In the genomic region with DNA sequence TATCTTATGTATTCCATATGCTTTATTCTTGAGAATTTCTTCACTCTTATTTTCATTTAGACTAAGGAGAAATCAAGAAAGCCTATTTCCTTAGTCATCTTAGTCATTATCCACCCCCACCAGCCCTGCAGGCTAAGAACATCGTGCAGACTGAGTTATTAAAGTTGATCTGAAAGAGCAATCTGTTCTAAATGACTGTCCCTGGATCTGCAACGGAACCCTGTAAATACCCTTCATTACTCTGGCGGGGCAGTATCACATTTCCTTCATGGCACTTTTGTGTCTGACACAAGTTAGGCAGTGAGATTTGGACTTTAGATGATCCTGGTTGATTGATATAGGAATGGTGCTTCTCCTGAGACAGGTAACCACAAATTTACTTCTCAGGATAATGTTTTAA, we compare ENCODE assay signal across 15 cellular contexts. TPM values are rescaled to one million over a fixed set of nuclear protein-coding genes. Genes with fewer than 3 reads are reported as not detected.
A peak's percentile ranks its signal among the peaks of the same experiment; 100 is the strongest.
DNase-seq lines count a peak whose midpoint lies in the region; ATAC-seq, FAIRE-seq and TF ChIP-seq lines count a peak whose summit lies in the region.
"Had no signal": no experiment of that assay in that cellular context is flagged by ENCODE, and none has a peak within 500 bp of the region (broad histone marks: within the 10 kb centered on the region; RNA-seq: fewer than 3 reads in every experiment).

No MANE protein-coding gene starts in this region.

- H2BK120ac ChIP-seq in H9 (ENCODE audit: low read depth, low read length, poor library complexity, severe bottlenecking) = no peak overlapping the region

- H2AFZ ChIP-seq in GM23248 = no peak overlapping the region
- no peak overlapping the region for H2AFZ ChIP-seq in PC-9
- H2AFZ ChIP-seq in endothelial cell of umbilical vein (ENCODE audit: low read depth, low read length) = peak overlapping the region; percentile 51
- H2AFZ ChIP-seq in H9 (ENCODE audit: low read length) = no peak overlapping the region

- H3T11ph ChIP-seq in H9 (ENCODE audit: low read length) = no peak overlapping the region

- no peaks in the 10 kb centered on the region for H3K9me1 ChIP-seq in endothelial cell of umbilical vein (replicated peaks; ENCODE audit: control insufficient read depth, extremely low read depth, insufficient read depth, low read length)

- no peaks in the 10 kb centered on the region for H3K36me3 Mint-ChIP-seq in H9 (ENCODE audit: insufficient read depth in 1 of 3, low read depth in 3 of 3)
- H3K36me3 Mint-ChIP-seq: natural killer cell treated with Interleukin-12 subunit alpha and Interleukin-12 subunit beta and Interleukin-15 and Interleukin-18, amount 100 ng/mL, for 72 hours had no signal

- no peaks in the 10 kb centered on the region; the same call in 1 of the 2 replicates for H3K9me2 ChIP-seq in GM23248 (ENCODE audit: insufficient read depth)
- no peaks in the 10 kb centered on the region for H3K9me2 ChIP-seq in PC-9 (ENCODE audit: insufficient read depth)

- CTCF ChIA-PET in PC-9 (lab: Charles Lee) (no interaction called here), endothelial cell of umbilical vein (lab: Charles Lee) (no interaction called here)

- H3K23me2 ChIP-seq in H9 (ENCODE audit: insufficient read length, low read depth, low read length, poor library complexity, severe bottlenecking) = no peaks in the 10 kb centered on the region

- no peak for FAIRE-seq in endothelial cell of umbilical vein (lab: Jason Lieb, UNC)

- H2BK5ac ChIP-seq in H9 (ENCODE audit: insufficient read length, low read length) = no peak overlapping the region

- H3K79me1 ChIP-seq in H9 (ENCODE audit: insufficient read depth, low read depth, low read length, poor library complexity, severe bottlenecking) = no peaks in the 10 kb centered on the region

- no peak overlapping the region for H3K23ac ChIP-seq in H9 (ENCODE audit: insufficient read length, low read depth, low read length)

- peak overlapping the region; percentile 94 for H3K4me2 ChIP-seq in GM23248 (ENCODE audit: unreplicated experiment)
- 0 out of 2 replicates have a peak overlapping the region, but pooled peaks have one; percentile 9 for H3K4me2 ChIP-seq in PC-9
- peak overlapping the region; percentile 61 for H3K4me2 ChIP-seq in endothelial cell of umbilical vein (ENCODE audit: insufficient read depth, low read length)
- no peak overlapping the region for H3K4me2 ChIP-seq in H9 (ENCODE audit: insufficient read depth, insufficient read length, low read length)

- H3K4me1 ChIP-seq in GM23248 (ENCODE audit: insufficient read depth) (peaks cover 87% of the 10 kb centered on the region), PC-9 (replicated peaks; ENCODE audit: insufficient read depth) (peaks cover 32% of the 10 kb centered on the region), endothelial cell of umbilical vein (ENCODE audit: control insufficient read depth, extremely low read depth, insufficient read depth, low read length) (peaks cover 6% of the 10 kb centered on the region), esophagus muscularis mucosa (peaks cover 0 to 16% (median 8%) of the 10 kb centered on the region in 4 donors), mucosa of descending colon (ENCODE audit: low read depth) (no peaks in the 10 kb centered on the region), H9 (ENCODE audit: insufficient read depth, low read length) (no peaks in the 10 kb centered on the region)

- peak; percentile 88 for DNase-seq in GM23248
- DNase-seq in PC-9 = no peak
- DNase-seq in endothelial cell of umbilical vein (ENCODE audit: low read depth, low spot score) = no peak
- no peak for DNase-seq in skeletal muscle cell (ENCODE audit: low read depth)
- DNase-seq in esophagus muscularis mucosa (ENCODE audit: extremely low spot score) = no peak
- DNase-seq in mucosa of descending colon = no peak
- no peak for DNase-seq in left cardiac atrium
- no peak for DNase-seq in H9
- DNase-seq: activated CD4-positive, alpha-beta T cell treated with anti-CD3 and anti-CD28 coated beads for 4 hours; activated gamma-delta T cell treated with Interleukin-2 at 50 U/mL for 16 hours; GF-D8; NCI-H2029 had no signal

- H3K14ac ChIP-seq in H9 (ENCODE audit: insufficient read depth, low read length) = no peak overlapping the region

- intact Hi-C loops in PC-9 (cut with micrococcal nuclease; ENCODE audit: unreplicated experiment) (no loop called here), endothelial cell of umbilical vein (cut with micrococcal nuclease) (no loop called here), esophagus muscularis mucosa (cut with DNase I) (no loop called here), mucosa of descending colon (cut with DNase I, micrococcal nuclease) (no loop called here), left cardiac atrium (cut with DNase I) (no loop called here)

- no peak overlapping the region for H2BK15ac ChIP-seq in H9 (ENCODE audit: low read depth, low read length)

- H3K27ac Mint-ChIP-seq in H9 = 0 out of 7 replicates have a peak overlapping the region, but pooled peaks of 1 of the 3 experiments have one; percentile 22
- H3K27ac Mint-ChIP-seq: dendritic cell treated with granulocyte-macrophage colony-stimulating factor and Interleukin-4, amounts not matched to agents 40 ng/mL and 50 ng/mL, for 4 days; natural killer cell treated with Interleukin-12 subunit alpha and Interleukin-12 subunit beta and Interleukin-15 and Interleukin-18, amount 100 ng/mL, for 72 hours had no signal

- H3F3A ChIP-seq in GM23248 (ENCODE audit: insufficient read depth) (peaks cover 38% of the 10 kb centered on the region), PC-9 (ENCODE audit: insufficient read depth, low read depth) (peaks cover 20% of the 10 kb centered on the region; the same call in 1 of the 2 replicates)

- H3K79me2 ChIP-seq in GM23248 (ENCODE audit: insufficient read depth) = peaks cover 53% of the 10 kb centered on the region
- peaks cover 16% of the 10 kb centered on the region; the same call in 1 of the 2 replicates for H3K79me2 ChIP-seq in PC-9 (ENCODE audit: low read depth)
- H3K79me2 ChIP-seq in endothelial cell of umbilical vein (ENCODE audit: control insufficient read depth, insufficient read depth, low read length) = no peaks in the 10 kb centered on the region
- no peaks in the 10 kb centered on the region for H3K79me2 ChIP-seq in H9 (ENCODE audit: insufficient read depth, low read length)

- in situ Hi-C loops in GM23248 (cut with MboI) = loop anchor here (5.0 kb wide), 1 partner anchor 41 kb away; no protein-coding TSS in a partner anchor

- BruUV-seq in PC-9 (replicated peaks; lab: Mats Ljungman, UMichigan) (no TSS peak), endothelial cell of umbilical vein (replicated peaks; lab: Mats Ljungman, UMichigan) (no TSS peak)

- no peak for ATAC-seq in mucosa of descending colon
- no peak for ATAC-seq in left cardiac atrium
- ATAC-seq: natural killer cell treated with Interleukin-12 subunit alpha and Interleukin-12 subunit beta and Interleukin-15 and Interleukin-18, amount 100 ng/mL, for 72 hours had no signal

- no peak overlapping the region for H3K4me3 Mint-ChIP-seq in H9
- H3K4me3 Mint-ChIP-seq: dendritic cell treated with granulocyte-macrophage colony-stimulating factor and Interleukin-4, amounts not matched to agents 40 ng/mL and 50 ng/mL, for 4 days; natural killer cell treated with Interleukin-12 subunit alpha and Interleukin-12 subunit beta and Interleukin-15 and Interleukin-18, amount 100 ng/mL, for 72 hours had no signal

- H3K27me3 ChIP-seq in GM23248 (replicated peaks; ENCODE audit: insufficient read depth) (no peaks in the 10 kb centered on the region), PC-9 (ENCODE audit: insufficient read depth, low read depth) (no peaks in the 10 kb centered on the region), endothelial cell of umbilical vein (ENCODE audit: control insufficient read depth in 2 of 2, insufficient read depth in 2 of 2, low read length in 2 of 2) (no peaks in the 10 kb centered on the region), esophagus muscularis mucosa (no peaks in the 10 kb centered on the region), H9 (ENCODE audit: insufficient read depth, low read length) (no peaks in the 10 kb centered on the region)

- TF ChIP-seq CTCF in PC-9 (conservative IDR thresholded peaks at IDR 0.05) (no peak), endothelial cell of umbilical vein (IDR thresholded peaks at IDR 0.05; ENCODE audit: extremely low read depth in 1 of 2, insufficient read depth in 1 of 2, low read depth in 1 of 2, low read length in 2 of 2) (no peak), esophagus muscularis mucosa (IDR thresholded peaks at IDR 0.05) (no peak), mucosa of descending colon (IDR thresholded peaks at IDR 0.05) (no peak), H9 (conservative IDR thresholded peaks at IDR 0.05) (no peak)

- peak overlapping the region; percentile 78 for H3K27ac ChIP-seq in GM23248
- peak overlapping the region; percentile 43; the same call in 1 of the 2 replicates for H3K27ac ChIP-seq in PC-9
- H3K27ac ChIP-seq in endothelial cell of umbilical vein (ENCODE audit: insufficient read depth, low read depth, low read length) = peak overlapping the region; percentile 1
- H3K27ac ChIP-seq in esophagus muscularis mucosa (replicated peaks in 1 of 4) = no peak overlapping the region
- no peak overlapping the region for H3K27ac ChIP-seq in H9 (ENCODE audit: insufficient read length, low read depth, low read length)

- no peak overlapping the region for H2BK12ac ChIP-seq in H9 (ENCODE audit: insufficient read length, low read depth, low read length)

- peak overlapping the region; percentile 67 for H3K9ac ChIP-seq in GM23248
- H3K9ac ChIP-seq in endothelial cell of umbilical vein (replicated peaks; ENCODE audit: extremely low read depth, insufficient read depth, low read length) = peak overlapping the region; percentile 10
- H3K9ac ChIP-seq in H9 (ENCODE audit: extremely low read depth, insufficient read length, low read length) = no peak overlapping the region

- H3K56ac ChIP-seq in H9 (ENCODE audit: insufficient read length, low read depth, low read length) = no peak overlapping the region

- H3K4ac ChIP-seq in H9 (ENCODE audit: low read depth, low read length) = no peak overlapping the region

- no peaks in the 10 kb centered on the region for H3K9me3 ChIP-seq in GM23248 (ENCODE audit: low read depth)
- no peaks in the 10 kb centered on the region for H3K9me3 ChIP-seq in PC-9 (ENCODE audit: insufficient read depth, low read depth)
- no peaks in the 10 kb centered on the region for H3K9me3 ChIP-seq in endothelial cell of umbilical vein (replicated peaks; ENCODE audit: control insufficient read depth, insufficient read depth, low read length)
- H3K9me3 ChIP-seq in esophagus muscularis mucosa = no peaks in the 10 kb centered on the region
- H3K9me3 ChIP-seq in mucosa of descending colon = no peaks in the 10 kb centered on the region
- no peaks in the 10 kb centered on the region for H3K9me3 ChIP-seq in H9 (ENCODE audit: control insufficient read depth, low read depth, low read length)

- peak overlapping the region; percentile 74 for H3K4me3 ChIP-seq in GM23248
- H3K4me3 ChIP-seq in PC-9 = no peak overlapping the region
- H3K4me3 ChIP-seq in endothelial cell of umbilical vein (replicated peaks in 1 of 3; ENCODE audit: insufficient read depth in 1 of 3, low read depth in 1 of 3, low read length in 3 of 3) = peak overlapping the region in 1 of 3 experiments; percentile 34
- H3K4me3 ChIP-seq in skeletal muscle cell (ENCODE audit: low read depth, low read length) = peak overlapping the region; percentile 30
- H3K4me3 ChIP-seq in esophagus muscularis mucosa = no peak overlapping the region
- no peak overlapping the region for H3K4me3 ChIP-seq in mucosa of descending colon

- H3K36me3 ChIP-seq in GM23248 (ENCODE audit: low read depth) (no peaks in the 10 kb centered on the region; the same call in 1 of the 2 replicates), PC-9 (ENCODE audit: low read depth) (peaks cover 59% of the 10 kb centered on the region), endothelial cell of umbilical vein (ENCODE audit: control insufficient read depth in 2 of 2, extremely low read depth in 1 of 2, insufficient read depth in 2 of 2, low read length in 2 of 2) (no peaks in the 10 kb centered on the region), esophagus muscularis mucosa (no peaks in the 10 kb centered on the region), mucosa of descending colon (ENCODE audit: low read depth) (no peaks in the 10 kb centered on the region)

- H4K20me1 ChIP-seq in GM23248 (ENCODE audit: insufficient read depth) (no peaks in the 10 kb centered on the region), PC-9 (ENCODE audit: insufficient read depth) (no peaks in the 10 kb centered on the region), endothelial cell of umbilical vein (replicated peaks; ENCODE audit: control insufficient read depth, extremely low read depth, insufficient read depth, low read length) (no peaks in the 10 kb centered on the region), H9 (ENCODE audit: control insufficient read depth, insufficient read depth, insufficient read length) (no peaks in the 10 kb centered on the region)

- H3K18ac ChIP-seq in H9 (ENCODE audit: insufficient read length, low read depth, low read length) = no peak overlapping the region

- dilution Hi-C loops in endothelial cell of umbilical vein (cut with MboI; ENCODE audit: extremely low pct_ligation_motif_present, low sequenced_read_pairs) = no loop called here

- no peak overlapping the region for H4K5ac ChIP-seq in H9 (ENCODE audit: insufficient read length, low read depth, low read length)

- no peak overlapping the region for H4K91ac ChIP-seq in H9 (ENCODE audit: insufficient read length, low read depth, low read length)

- no peak overlapping the region for H2AK5ac ChIP-seq in H9 (ENCODE audit: insufficient read length, low read length)

- no peaks in the 10 kb centered on the region for H3K9me3 Mint-ChIP-seq in H9
- H3K9me3 Mint-ChIP-seq: dendritic cell treated with granulocyte-macrophage colony-stimulating factor and Interleukin-4, amounts not matched to agents 40 ng/mL and 50 ng/mL, for 4 days; natural killer cell treated with Interleukin-12 subunit alpha and Interleukin-12 subunit beta and Interleukin-15 and Interleukin-18, amount 100 ng/mL, for 72 hours had no signal

- no peak overlapping the region for H2BK20ac ChIP-seq in H9 (ENCODE audit: low read depth, low read length, poor library complexity, severe bottlenecking)

- H3K4me1 Mint-ChIP-seq in H9 = no peaks in the 10 kb centered on the region

- H4K8ac ChIP-seq in H9 (replicated peaks; ENCODE audit: insufficient read length, low read depth, low read length) = no peak overlapping the region

- WGBS in GM23248 (ENCODE audit: low coverage in 1 of 2, low lambda C conversion rate in 2 of 2, missing lambda C conversion rate in 2 of 2), 2 experiments = 11 to 12% methylated on average over 3 of the region's 3 CpGs
- 63% methylated on average over 3 of the region's 3 CpGs for WGBS in esophagus muscularis mucosa
- WGBS in H9 (ENCODE audit: extremely low coverage, insufficient read length, low lambda C conversion rate) = no CpG with 5 or more reads among the region's 3 CpGs

- TF ChIP-seq POLR2A in endothelial cell of umbilical vein (IDR thresholded peaks at IDR 0.05; ENCODE audit: low read depth, low read length) (no peak), esophagus muscularis mucosa (IDR thresholded peaks at IDR 0.05; ENCODE audit: low read depth) (no peak)

- no peak for TF ChIP-seq EP300 in esophagus muscularis mucosa (IDR thresholded peaks at IDR 0.05)

- H3K27me3 Mint-ChIP-seq in H9 (ENCODE audit: low read depth) = no peaks in the 10 kb centered on the region
- H3K27me3 Mint-ChIP-seq: dendritic cell treated with granulocyte-macrophage colony-stimulating factor and Interleukin-4, amounts not matched to agents 40 ng/mL and 50 ng/mL, for 4 days had no signal

- POLR2A ChIA-PET in PC-9 (lab: Charles Lee; ENCODE audit: unreplicated experiment) = interaction anchor here (0.6 kb wide), 1 partner anchor 9 kb away, joined by 3 read pairs; no protein-coding TSS in a partner anchor
- POLR2A ChIA-PET in endothelial cell of umbilical vein (lab: Charles Lee) = no interaction called here

RNA-seq across cellular contexts. Expression of a gene that starts 3.5 kb away (rescaled TPM):
- total RNA-seq in GM23248 (2014; rRNA removed; shearing (Covaris generic)) = 14.5 and 20.0 TPM in 2 replicates
- 8.8 and 9.2 TPM in 2 replicates for polyA plus RNA-seq in GM23248 (2016; fragmentation: Nextera tagmentation; extraction: Ambion mirVana)
- total RNA-seq in PC-9 (2021) = 3.9 and 4.1 TPM in 2 replicates
- total RNA-seq in endothelial cell of umbilical vein = not detected in 2 replicates
- 0.01 TPM in 1 of 2 replicates, not detected in the other for polyA plus RNA-seq in endothelial cell of umbilical vein
- polyA plus RNA-seq in endothelial cell of umbilical vein (2011; cell fraction: cytosol; rRNA removed) = 0.03 TPM in 2 replicates
- polyA plus RNA-seq in endothelial cell of umbilical vein (2011; cell fraction: nucleus; rRNA removed) = 0.03 and 0.04 TPM in 2 replicates
- polyA plus RNA-seq in endothelial cell of umbilical vein (2012) = 0.07 and 0.23 TPM in 2 replicates
- 0.04 TPM in 1 of 2 replicates, not detected in the other for polyA minus RNA-seq in endothelial cell of umbilical vein
- 46.0 TPM for polyA minus RNA-seq in endothelial cell of umbilical vein (2011; cell fraction: cytosol; rRNA and poly(A)+ RNA removed)
- polyA minus RNA-seq in endothelial cell of umbilical vein (2011; cell fraction: nucleus; rRNA and poly(A)+ RNA removed) = 0.10 TPM in 1 of 2 replicates, not detected in the other
- 1 to 10 TPM in 1 of 4 donors, under 1 TPM in 3; 0.50 to 1.5 (median 0.67) TPM for total RNA-seq in esophagus muscularis mucosa
- total RNA-seq in mucosa of descending colon = 1 to 10 TPM in 1 of 3 donors, under 1 TPM in 2; 0.47 to 1.8 (median 0.93) TPM
- total RNA-seq in left cardiac atrium = 100 to 1,000 TPM in 1 of 2 donors, 10 to 100 TPM in 1; 62.2 to 110 TPM
- total RNA-seq in H9 (2021) = not detected in 2 replicates
- total RNA-seq: subcutaneous adipose tissue had no signal

RNA-seq across cellular contexts. Expression of a gene that starts 30.7 kb away (rescaled TPM):
- total RNA-seq in GM23248 (2014; rRNA removed; shearing (Covaris generic)) = 228 and 289 TPM in 2 replicates
- polyA plus RNA-seq in GM23248 (2016; fragmentation: Nextera tagmentation; extraction: Ambion mirVana) (116 and 127 TPM in 2 replicates), endothelial cell of umbilical vein (8.0 and 10.6 TPM in 2 replicates)
- total RNA-seq in PC-9 (2021) (115 and 116 TPM in 2 replicates), endothelial cell of umbilical vein (68.7 and 73.7 TPM in 2 replicates), esophagus muscularis mucosa (10 to 100 TPM; 24.9 to 42.4 (median 30.1) TPM), mucosa of descending colon (10 to 100 TPM; 54.1 to 72.2 (median 62.3) TPM), left cardiac atrium (10 to 100 TPM; 31.9 to 34.7 TPM), H9 (2021) (24.5 and 28.3 TPM in 2 replicates)
- 10.3 and 10.6 TPM in 2 replicates for polyA plus RNA-seq in endothelial cell of umbilical vein (2011; cell fraction: cytosol; rRNA removed)
- 39.8 and 54.7 TPM in 2 replicates for polyA plus RNA-seq in endothelial cell of umbilical vein (2011; cell fraction: nucleus; rRNA removed)
- polyA plus RNA-seq in endothelial cell of umbilical vein (2012) = 35.2 and 47.5 TPM in 2 replicates
- 27.4 and 33.2 TPM in 2 replicates for polyA minus RNA-seq in endothelial cell of umbilical vein
- polyA minus RNA-seq in endothelial cell of umbilical vein (2011; cell fraction: cytosol; rRNA and poly(A)+ RNA removed) = 27.0 TPM
- polyA minus RNA-seq in endothelial cell of umbilical vein (2011; cell fraction: nucleus; rRNA and poly(A)+ RNA removed) = 66.6 and 107 TPM in 2 replicates

Comparison
In these comparisons a context has a peak if more than half of its experiments do, and no peak if none do; other contexts are left out.
1. H3K27ac ChIP-seq: peak in GM23248 (single experiment), PC-9 (single experiment) and endothelial cell of umbilical vein (single experiment); none in esophagus muscularis mucosa (0 of 4) and H9 (single experiment).
2. H3K4me3 ChIP-seq: peak in GM23248 (single experiment) and skeletal muscle cell (single experiment); none in PC-9 (single experiment), esophagus muscularis mucosa (0 of 4) and mucosa of descending colon (single experiment).